8 cellular contexts compared by ENCODE assay signal in the genomic region with DNA sequence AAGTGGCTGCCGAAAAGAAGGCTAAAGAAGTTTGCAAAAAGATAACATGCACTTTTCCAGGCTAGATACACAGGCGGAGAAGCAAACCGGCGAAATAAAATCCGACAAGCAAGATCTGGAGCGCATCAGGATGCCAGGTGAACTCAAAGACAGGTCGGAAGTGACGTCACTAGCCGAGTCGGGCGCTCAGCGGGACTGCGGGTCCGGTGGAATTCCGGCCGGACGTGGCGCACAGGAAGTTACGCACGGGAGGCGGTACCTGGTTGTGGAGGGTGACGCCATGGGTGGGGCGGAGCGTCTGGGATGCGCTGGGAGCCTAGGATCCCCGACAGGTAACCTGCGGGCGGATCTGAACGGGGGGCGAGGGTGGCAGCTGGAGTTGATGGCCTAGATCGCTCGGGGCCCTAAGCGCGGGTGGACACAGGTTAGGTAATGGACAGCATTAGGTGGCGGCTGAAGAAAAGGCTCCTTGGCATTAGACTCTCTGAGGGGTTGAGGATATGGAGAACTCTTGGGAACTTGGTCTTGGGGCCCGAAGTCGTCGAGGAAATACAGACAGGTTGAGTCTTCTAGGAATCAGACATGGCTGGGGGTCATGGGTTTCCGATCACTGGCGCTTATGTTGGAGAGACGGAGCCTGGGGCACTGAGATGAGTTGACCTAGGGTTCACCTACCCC. TPM values are rescaled to one million over a fixed set of nuclear protein-coding genes. Genes with fewer than 3 reads are reported as not detected.
A peak's percentile ranks its signal among the peaks of the same experiment; 100 is the strongest.
DNase-seq lines count a peak whose midpoint lies in the region; ATAC-seq, FAIRE-seq and TF ChIP-seq lines count a peak whose summit lies in the region.

No MANE protein-coding gene starts in this region.

- DNase-seq in GM12891 (ENCODE audit: insufficient read length, low spot score) = peak; percentile 79
- DNase-seq in NCI-H1694 (lab: John Stamatoyannopoulos, UW) = peak; percentile 93
- peak; percentile 80 to 91 (median 82) for DNase-seq in T-helper 17 cell
- peak; percentile 81 to 97 for DNase-seq in ascending aorta (ENCODE audit: low spot score in 2 of 2)
- peak; percentile 96 for DNase-seq in right atrium auricular region (ENCODE audit: low spot score)
- DNase-seq in progenitor cell of endocrine pancreas (ENCODE audit: low spot score, unreplicated experiment) = peak; percentile 92
- peak; percentile 98 for DNase-seq in ureter (ENCODE audit: low spot score)

- H3K9me3 ChIP-seq in T-helper 17 cell (ENCODE audit: control insufficient read depth, low read length, poor library complexity, severe bottlenecking) (no peaks in the 10 kb centered on the region), ascending aorta (no peaks in the 10 kb centered on the region), right atrium auricular region (no peaks in the 10 kb centered on the region)

- ATAC-seq in HG02798 (IDR thresholded peaks at IDR 0.05; ENCODE audit: poor library complexity, unreplicated experiment) (peak; percentile 100), T-helper 17 cell (peak; percentile 99)

- H3K4me3 Mint-ChIP-seq in T-helper 17 cell (peak overlapping the region; percentile 84), progenitor cell of endocrine pancreas (ENCODE audit: low read depth) (peak overlapping the region; percentile 98)

- H3K9me3 Mint-ChIP-seq in progenitor cell of endocrine pancreas (ENCODE audit: low read depth) = peaks cover 3% of the 10 kb centered on the region

- H3K4me3 ChIP-seq in ascending aorta (peak overlapping the region; percentile 59 to 72), right atrium auricular region (peak overlapping the region; percentile 66 to 67)

- peaks cover 24% of the 10 kb centered on the region for H3K27me3 Mint-ChIP-seq in T-helper 17 cell
- H3K27me3 Mint-ChIP-seq in progenitor cell of endocrine pancreas = peaks cover 3% of the 10 kb centered on the region

- TF ChIP-seq CTCF in ascending aorta (IDR thresholded peaks at IDR 0.05) = no peak
- no peak for TF ChIP-seq CTCF in right atrium auricular region (IDR thresholded peaks at IDR 0.05)
- TF ChIP-seq CTCF in progenitor cell of endocrine pancreas (IDR thresholded peaks at IDR 0.05; ENCODE audit: unreplicated experiment) = no peak

- no peaks in the 10 kb centered on the region for H3K27me3 ChIP-seq in ascending aorta
- no peaks in the 10 kb centered on the region for H3K27me3 ChIP-seq in right atrium auricular region

- H3K36me3 Mint-ChIP-seq in T-helper 17 cell (ENCODE audit: low read depth) (peaks cover 2% of the 10 kb centered on the region), progenitor cell of endocrine pancreas (ENCODE audit: insufficient read depth) (no peaks in the 10 kb centered on the region)

- peaks cover 7% of the 10 kb centered on the region for H3K4me1 Mint-ChIP-seq in T-helper 17 cell
- peaks cover 8% of the 10 kb centered on the region for H3K4me1 Mint-ChIP-seq in progenitor cell of endocrine pancreas (ENCODE audit: low read depth)

- TF ChIP-seq POLR2A in GM12891 (IDR thresholded peaks at IDR 0.05; ENCODE audit: low read depth, low read length) = peak; percentile 81

- peak; percentile 99 for FAIRE-seq in GM12891 (lab: Jason Lieb, UNC)

- peaks cover 0 to 9% of the 10 kb centered on the region in 2 donors for H3K4me1 ChIP-seq in ascending aorta
- H3K4me1 ChIP-seq in right atrium auricular region = peaks cover 0 to 14% of the 10 kb centered on the region in 2 donors

- H3K27ac ChIP-seq in ascending aorta (no peak overlapping the region), right atrium auricular region (peak overlapping the region in 1 of 2 donors; percentile 57)

- H3K36me3 ChIP-seq in ascending aorta = no peaks in the 10 kb centered on the region
- no peaks in the 10 kb centered on the region for H3K36me3 ChIP-seq in right atrium auricular region

- H3K27ac Mint-ChIP-seq in T-helper 17 cell = peak overlapping the region; percentile 78
- H3K27ac Mint-ChIP-seq in progenitor cell of endocrine pancreas = peak overlapping the region; percentile 95

- intact Hi-C loops in ascending aorta (cut with DNase I) = loop anchor here (1.0 to 10.0 kb wide), 7 partner anchors 79 to 1282 kb away; partner anchors contain the start of genes C3orf70, EIF4G1, MAP3K13 and SENP2

TF ChIP-seq in GM12891, 5 proteins besides CTCF, POLR2A, EP300 and RAD21:
- no peak for TF ChIP-seq PAX5 (IDR thresholded peaks at IDR 0.05; ENCODE audit: insufficient read depth, low read length, severe bottlenecking)
- TF ChIP-seq POLR2AphosphoS5 (IDR thresholded peaks at IDR 0.05; ENCODE audit: low read depth, low read length) = peak; percentile 85
- peak; percentile 76; the same call in 1 of the 2 replicates for TF ChIP-seq POU2F2 (IDR thresholded peaks at IDR 0.05; ENCODE audit: low read depth, low read length)
- TF ChIP-seq TAF1 (IDR thresholded peaks at IDR 0.05; ENCODE audit: low read depth, low read length) = no peak
- TF ChIP-seq SPI1 (IDR thresholded peaks at IDR 0.05; ENCODE audit: low read depth, low read length) = peak; percentile 9; the same call in 1 of the 2 replicates
TF ChIP-seq in GM12891: peak in this region for 3.

RNA-seq across cellular contexts. Expression of gene EHHADH, which starts 29.0 kb away (rescaled TPM):
- 2.6 TPM for polyA plus RNA-seq in GM12891 (2012; ENCODE audit: low read depth, missing spikeins)
- total RNA-seq in T-helper 17 cell (1 to 10 TPM in 1 of 2 donors, under 1 TPM in 1; 0.90 to 1.1 TPM), ascending aorta (1.8 TPM), right atrium auricular region (10 to 100 TPM in 1 of 2 donors, 1 to 10 TPM in 1; 3.6 to 24.3 TPM), progenitor cell of endocrine pancreas (6.2 and 7.6 TPM in 2 replicates), ureter (22.7 TPM)
